8 cellular contexts compared by ENCODE assay signal in genomic region chr17:75904749-75905521, GRCh38. TPM values are rescaled to one million over a fixed set of nuclear protein-coding genes. Genes with fewer than 3 reads are reported as not detected.
DNase-seq lines count a peak whose midpoint lies in the region; ATAC-seq, FAIRE-seq and TF ChIP-seq lines count a peak whose summit lies in the region.

TSS of gene MRPL38 (minus strand) at chr17:75904884. CDS start at chr17:75904875, 9 bp downstream.

- H3K9me3 ChIP-seq in prostate gland = no peaks in the 10 kb centered on the region

- no peaks in the 10 kb centered on the region for H3K27me3 ChIP-seq in prostate gland (replicated peaks; ENCODE audit: insufficient read depth)

- ATAC-seq in HG02852 (IDR thresholded peaks at IDR 0.05; ENCODE audit: unreplicated experiment) = peak; percentile 92
- peak; percentile 92 to 95 for ATAC-seq in left cardiac atrium

- peak within 1 kb of the TSS; percentile 70 to 80 for H3K4me3 ChIP-seq in prostate gland
- H3K4me3 ChIP-seq in urinary bladder (ENCODE audit: low read depth, low read length) = peak within 1 kb of the TSS; percentile 79

- H3K4me1 ChIP-seq in prostate gland (replicated peaks) (peaks cover 10% of the 10 kb centered on the region), urinary bladder (ENCODE audit: insufficient read depth) (no peaks in the 10 kb centered on the region)

- peak within 1 kb of the TSS; percentile 80 to 93 for H3K27ac ChIP-seq in prostate gland
- H3K27ac ChIP-seq in urinary bladder (ENCODE audit: low read depth) = peak within 1 kb of the TSS; percentile 78

- peak; percentile 91 to 100 (median 100) for TF ChIP-seq CTCF in prostate gland (IDR thresholded peaks at IDR 0.05)

- WGBS in prostate gland = 2% methylated on average over 30 of the region's 69 CpGs
- 1% methylated on average over 69 of the region's 69 CpGs for WGBS in urinary bladder

- H3K36me3 ChIP-seq in prostate gland = peaks cover 8 to 9% of the 10 kb centered on the region in 2 donors
- no peaks in the 10 kb centered on the region for H3K36me3 ChIP-seq in urinary bladder (ENCODE audit: insufficient read depth)

- peak; percentile 99 for FAIRE-seq in GM12892 (lab: Jason Lieb, UNC)

- intact Hi-C loops in left cardiac atrium (cut with DNase I) (loop anchor here (2.0 to 5.0 kb wide), 2 partner anchors 102 kb away; no protein-coding TSS in a partner anchor), prostate gland (cut with DNase I) (loop anchor here (2.0 kb wide), 1 partner anchor 100 kb away; no protein-coding TSS in a partner anchor)

- DNase-seq in GM12892 (ENCODE audit: insufficient read length) (peak; percentile 99), NCI-H146 (lab: John Stamatoyannopoulos, UW) (peak; percentile 97), T-helper 1 cell (peak; percentile 83 to 97 (median 90)), amniotic epithelial cell (ENCODE audit: low read depth) (peak; percentile 86), left cardiac atrium (peak; percentile 93), prostate gland (ENCODE audit: low spot score) (peak; percentile 94)

- TF ChIP-seq POLR2A in GM12892 (IDR thresholded peaks at IDR 0.05; ENCODE audit: low read depth, low read length) (peak; percentile 84; the same call in 1 of the 2 replicates), prostate gland (IDR thresholded peaks at IDR 0.05) (peak; percentile 76)

RNA-seq across cellular contexts. Expression of gene MRPL38, which starts in this region (rescaled TPM):
- polyA plus RNA-seq in GM12892 (2012; ENCODE audit: missing spikeins) = 37.0 TPM
- total RNA-seq in left cardiac atrium (10 to 100 TPM; 73.7 to 83.4 TPM), prostate gland (10 to 100 TPM; 40.3 to 85.6 TPM), urinary bladder (18.3 TPM)
- polyA plus RNA-seq in urinary bladder = 61.3 TPM

Comparison
In these comparisons a context has a peak if more than half of its experiments do, and no peak if none do; other contexts are left out.
1. Peak in every context shown above with its lines: DNase-seq, ATAC-seq, H3K4me3 ChIP-seq and H3K27ac ChIP-seq.